ENCODE assay signal across 36 cellular contexts in the genomic region with DNA sequence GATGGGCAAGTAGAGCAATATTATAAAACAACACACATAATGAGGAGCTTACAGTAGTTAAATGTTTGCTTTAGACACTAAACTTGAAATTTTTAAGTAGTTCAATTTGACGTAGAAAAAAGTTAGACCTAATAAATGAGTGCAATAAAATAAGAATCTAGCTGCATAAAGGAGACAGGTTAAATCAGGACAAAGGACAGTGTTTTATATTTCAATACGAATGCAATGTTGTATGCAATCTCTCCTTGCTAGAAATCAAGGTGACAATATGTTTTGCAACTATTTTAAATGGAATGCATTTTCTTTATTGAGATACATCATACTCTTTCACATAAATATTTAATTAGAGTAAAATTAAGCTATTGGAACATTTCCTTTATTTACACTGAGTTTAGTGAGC.
"Had no signal": no experiment of that assay in that cellular context is flagged by ENCODE, and none has a peak within 500 bp of the region (broad histone marks: within the 10 kb centered on the region; RNA-seq: fewer than 3 reads in every experiment).

No MANE protein-coding gene starts in this region.

- H3K27me3 Mint-ChIP-seq: activated naive CD4-positive, alpha-beta T cell treated with anti-CD3 and anti-CD28 coated beads, Interleukin-2, amount 10 ng/mL, durations not matched to agents 7 days and 5 days; activated naive CD4-positive, alpha-beta T cell treated with anti-CD3 and anti-CD28 coated beads, Interleukin-2, amount 50 U/mL, for 24 hours; activated naive CD8-positive, alpha-beta T cell; activated naive CD8-positive, alpha-beta T cell treated with anti-CD3 and anti-CD28 coated beads for 36 hours; activated naive CD8-positive, alpha-beta T cell treated with anti-CD3 and anti-CD28 coated beads, Interleukin-2, amount 10 ng/mL, durations not matched to agents 7 days and 5 days; activated naive CD8-positive, alpha-beta T cell treated with anti-CD3 and anti-CD28 coated beads, Interleukin-2, amount 50 U/mL, for 24 hours; activated T-cell treated with anti-CD3 and anti-CD28 coated beads, Interleukin-2, amount 50 U/mL, for 24 hours; activated T-helper 17 cell treated with anti-CD3 and anti-CD28 coated beads, Interleukin-2, amount 50 U/mL, for 72 hours; brain; central memory CD8-positive, alpha-beta T cell had no signal

- H3K4me1 ChIP-seq: adrenal gland, ascending aorta, body of pancreas, breast epithelium had no signal

- H3K4me3 ChIP-seq: adrenal gland, ascending aorta, body of pancreas, breast epithelium, cardiac muscle cell had no signal

- DNase-seq: activated effector memory CD4-positive, alpha-beta T cell treated with anti-CD3 and anti-CD28 coated beads, Interleukin-2, amount 50 U/mL, for 16 hours; activated effector memory CD4-positive, alpha-beta T cell treated with Interleukin-2 at 50 U/mL for 16 hours; activated gamma-delta T cell; activated gamma-delta T cell treated with Interleukin-2 at 50 U/mL for 16 hours; activated naive CD4-positive, alpha-beta T cell; activated naive CD4-positive, alpha-beta T cell treated with anti-CD3 and anti-CD28 coated beads for 36 hours; activated naive CD4-positive, alpha-beta T cell treated with anti-CD3 and anti-CD28 coated beads, Interleukin-2, amount 10 ng/mL, durations not matched to agents 7 days and 5 days; activated naive CD4-positive, alpha-beta T cell treated with anti-CD3 and anti-CD28 coated beads, Interleukin-2, amount 50 U/mL, for 16 hours; activated naive CD4-positive, alpha-beta T cell treated with Interleukin-2 at 50 U/mL for 16 hours; activated naive CD8-positive, alpha-beta T cell treated with anti-CD3 and anti-CD28 coated beads for 36 hours; activated naive CD8-positive, alpha-beta T cell treated with anti-CD3 and anti-CD28 coated beads, Interleukin-2, amount 10 ng/mL, durations not matched to agents 7 days and 5 days; activated naive CD8-positive, alpha-beta T cell treated with anti-CD3 and anti-CD28 coated beads, Interleukin-2, amount 50 U/mL, for 24 hours; activated T-cell treated with anti-CD3 and anti-CD28 coated beads, Interleukin-2, amount 50 U/mL, for 24 hours; activated T-cell treated with anti-CD3 and anti-CD28 coated beads, Interleukin-2, amount 50 U/mL, for 4 hours; activated T-cell treated with anti-CD3 and anti-CD28 coated beads, Interleukin-2, amount 50 U/mL, for 48 hours; activated T-cell treated with anti-CD3 and anti-CD28 coated beads, Interleukin-2, amount 50 U/mL, for 72 hours; adrenal gland; amniotic stem cell; amygdala; anterior cingulate cortex; aorta; body of pancreas; caudate nucleus; central memory CD4-positive, alpha-beta T cell; cerebellar nuclear complex had no signal

- H3K36me3 ChIP-seq: adrenal gland, ascending aorta, breast epithelium, cardiac muscle cell had no signal

- H3K36me3 Mint-ChIP-seq: activated naive CD4-positive, alpha-beta T cell treated with anti-CD3 and anti-CD28 coated beads, Interleukin-2, amount 10 ng/mL, durations not matched to agents 7 days and 5 days; activated naive CD4-positive, alpha-beta T cell treated with anti-CD3 and anti-CD28 coated beads, Interleukin-2, amount 50 U/mL, for 72 hours; activated naive CD8-positive, alpha-beta T cell; activated naive CD8-positive, alpha-beta T cell treated with anti-CD3 and anti-CD28 coated beads for 36 hours; brain had no signal

- H3K27me3 ChIP-seq: adrenal gland, ascending aorta, body of pancreas, breast epithelium, cardiac muscle cell had no signal

- H3K4me1 Mint-ChIP-seq: activated naive CD4-positive, alpha-beta T cell treated with anti-CD3 and anti-CD28 coated beads, Interleukin-2, amount 10 ng/mL, durations not matched to agents 7 days and 5 days; activated naive CD4-positive, alpha-beta T cell treated with anti-CD3 and anti-CD28 coated beads, Interleukin-2, amount 50 U/mL, for 24 hours; activated naive CD8-positive, alpha-beta T cell treated with anti-CD3 and anti-CD28 coated beads for 36 hours; activated naive CD8-positive, alpha-beta T cell treated with anti-CD3 and anti-CD28 coated beads, Interleukin-2, amount 10 ng/mL, durations not matched to agents 7 days and 5 days; activated naive CD8-positive, alpha-beta T cell treated with anti-CD3 and anti-CD28 coated beads, Interleukin-2, amount 50 U/mL, for 24 hours; activated T-helper 17 cell treated with anti-CD3 and anti-CD28 coated beads, Interleukin-2, amount 50 U/mL, for 72 hours; central memory CD8-positive, alpha-beta T cell had no signal

- ATAC-seq: activated naive CD4-positive, alpha-beta T cell treated with anti-CD3 and anti-CD28 coated beads, Interleukin-2, amount 50 U/mL, for 72 hours; activated naive CD8-positive, alpha-beta T cell treated with anti-CD3 and anti-CD28 coated beads, Interleukin-2, amount 50 U/mL, for 24 hours; activated T-cell treated with anti-CD3 and anti-CD28 coated beads, Interleukin-2, amount 50 U/mL, for 4 hours; activated T-cell treated with anti-CD3 and anti-CD28 coated beads, Interleukin-2, amount 50 U/mL, for 72 hours; activated T-helper 17 cell treated with anti-CD3 and anti-CD28 coated beads, Interleukin-2, amount 50 U/mL, for 72 hours; body of pancreas had no signal

- H3K27ac Mint-ChIP-seq: activated naive CD4-positive, alpha-beta T cell treated with anti-CD3 and anti-CD28 coated beads for 36 hours; activated naive CD4-positive, alpha-beta T cell treated with anti-CD3 and anti-CD28 coated beads, Interleukin-2, amount 10 ng/mL, durations not matched to agents 7 days and 5 days; activated naive CD4-positive, alpha-beta T cell treated with anti-CD3 and anti-CD28 coated beads, Interleukin-2, amount 50 U/mL, for 24 hours; activated naive CD4-positive, alpha-beta T cell treated with anti-CD3 and anti-CD28 coated beads, Interleukin-2, amount 50 U/mL, for 72 hours; activated naive CD8-positive, alpha-beta T cell; activated naive CD8-positive, alpha-beta T cell treated with anti-CD3 and anti-CD28 coated beads for 36 hours; activated naive CD8-positive, alpha-beta T cell treated with anti-CD3 and anti-CD28 coated beads, Interleukin-2, amount 10 ng/mL, durations not matched to agents 7 days and 5 days; activated naive CD8-positive, alpha-beta T cell treated with anti-CD3 and anti-CD28 coated beads, Interleukin-2, amount 50 U/mL, for 24 hours; activated T-cell treated with anti-CD3 and anti-CD28 coated beads, Interleukin-2, amount 50 U/mL, for 24 hours; activated T-cell treated with anti-CD3 and anti-CD28 coated beads, Interleukin-2, amount 50 U/mL, for 72 hours; activated T-helper 1 cell treated with anti-CD3 and anti-CD28 coated beads, Interleukin-12 subunit alpha, Interleukin-12 subunit beta, Interleukin-2, Interleukin-4 antibody, amounts not matched to agents 30 ng/mL and 10 ng/mL and 1 ng/mL, durations not matched to agents 14 hours and 24 hours and 36 hours; activated T-helper 17 cell treated with anti-CD3 and anti-CD28 coated beads, Interleukin-2, amount 50 U/mL, for 72 hours; activated T-helper 2 cell treated with anti-CD3 and anti-CD28 coated beads, Interferon-gamma antibody, Interleukin-2, Interleukin-4, amounts not matched to agents 10 μg/mL and 5 μg/mL and 100 μg/mL, durations not matched to agents 14 hours and 24 hours and 36 hours; brain had no signal

- H3K4me3 Mint-ChIP-seq: activated naive CD4-positive, alpha-beta T cell treated with anti-CD3 and anti-CD28 coated beads for 36 hours; activated naive CD4-positive, alpha-beta T cell treated with anti-CD3 and anti-CD28 coated beads, Interleukin-2, amount 10 ng/mL, durations not matched to agents 7 days and 5 days; activated naive CD4-positive, alpha-beta T cell treated with anti-CD3 and anti-CD28 coated beads, Interleukin-2, amount 50 U/mL, for 24 hours; activated naive CD8-positive, alpha-beta T cell; activated naive CD8-positive, alpha-beta T cell treated with anti-CD3 and anti-CD28 coated beads for 36 hours; activated naive CD8-positive, alpha-beta T cell treated with anti-CD3 and anti-CD28 coated beads, Interleukin-2, amount 10 ng/mL, durations not matched to agents 7 days and 5 days; activated naive CD8-positive, alpha-beta T cell treated with anti-CD3 and anti-CD28 coated beads, Interleukin-2, amount 50 U/mL, for 24 hours; activated T-cell treated with anti-CD3 and anti-CD28 coated beads, Interleukin-2, amount 50 U/mL, for 24 hours; activated T-cell treated with anti-CD3 and anti-CD28 coated beads, Interleukin-2, amount 50 U/mL, for 4 hours; activated T-cell treated with anti-CD3 and anti-CD28 coated beads, Interleukin-2, amount 50 U/mL, for 72 hours; activated T-helper 1 cell treated with anti-CD3 and anti-CD28 coated beads, Interleukin-12 subunit alpha, Interleukin-12 subunit beta, Interleukin-2, Interleukin-4 antibody, amounts not matched to agents 30 ng/mL and 10 ng/mL and 1 ng/mL, durations not matched to agents 14 hours and 24 hours and 36 hours; activated T-helper 17 cell treated with anti-CD3 and anti-CD28 coated beads, Interleukin-2, amount 50 U/mL, for 72 hours; brain; central memory CD8-positive, alpha-beta T cell had no signal

- H3K27ac ChIP-seq: adrenal gland, ascending aorta, body of pancreas, breast epithelium, cardiac muscle cell had no signal

- H3K9me3 Mint-ChIP-seq: activated naive CD4-positive, alpha-beta T cell treated with anti-CD3 and anti-CD28 coated beads for 36 hours; activated naive CD4-positive, alpha-beta T cell treated with anti-CD3 and anti-CD28 coated beads, Interleukin-2, amount 10 ng/mL, durations not matched to agents 7 days and 5 days; activated naive CD4-positive, alpha-beta T cell treated with anti-CD3 and anti-CD28 coated beads, Interleukin-2, amount 50 U/mL, for 24 hours; activated naive CD8-positive, alpha-beta T cell treated with anti-CD3 and anti-CD28 coated beads for 36 hours; activated naive CD8-positive, alpha-beta T cell treated with anti-CD3 and anti-CD28 coated beads, Interleukin-2, amount 50 U/mL, for 24 hours; activated T-cell treated with anti-CD3 and anti-CD28 coated beads, Interleukin-2, amount 50 U/mL, for 24 hours; activated T-cell treated with anti-CD3 and anti-CD28 coated beads, Interleukin-2, amount 50 U/mL, for 4 hours; activated T-cell treated with anti-CD3 and anti-CD28 coated beads, Interleukin-2, amount 50 U/mL, for 72 hours; activated T-helper 1 cell treated with anti-CD3 and anti-CD28 coated beads, Interleukin-12 subunit alpha, Interleukin-12 subunit beta, Interleukin-2, Interleukin-4 antibody, amounts not matched to agents 30 ng/mL and 10 ng/mL and 1 ng/mL, durations not matched to agents 14 hours and 24 hours and 36 hours; activated T-helper 17 cell treated with anti-CD3 and anti-CD28 coated beads, Interleukin-2, amount 50 U/mL, for 72 hours; activated T-helper 2 cell treated with anti-CD3 and anti-CD28 coated beads, Interferon-gamma antibody, Interleukin-2, Interleukin-4, amounts not matched to agents 10 μg/mL and 5 μg/mL and 100 μg/mL, durations not matched to agents 14 hours and 24 hours and 36 hours; central memory CD8-positive, alpha-beta T cell had no signal
